Comparison of ENCODE assay signal across 1 cellular context in genomic region chr1:8494681-8495080, GRCh38.
TF ChIP-seq lines count a peak whose summit lies in the region.

No MANE protein-coding gene starts in this region.

TF ChIP-seq in WTC11, 78 proteins besides CTCF, POLR2A, EP300 and RAD21 (continued from another document):
- TF ChIP-seq NR2C2 (CRISPR knock-in tag; IDR thresholded peaks at IDR 0.05): no peak
- TF ChIP-seq KAT7 (CRISPR knock-in tag; IDR thresholded peaks at IDR 0.05; ENCODE audit: borderline replicate concordance): no peak
- TF ChIP-seq SMAD3 (CRISPR knock-in tag; IDR thresholded peaks at IDR 0.05; ENCODE audit: borderline replicate concordance): no peak
- no peak for TF ChIP-seq ZSCAN18 (CRISPR knock-in tag; IDR thresholded peaks at IDR 0.05)
